Comparison of ENCODE assay signal across 18 cellular contexts in the genomic region with DNA sequence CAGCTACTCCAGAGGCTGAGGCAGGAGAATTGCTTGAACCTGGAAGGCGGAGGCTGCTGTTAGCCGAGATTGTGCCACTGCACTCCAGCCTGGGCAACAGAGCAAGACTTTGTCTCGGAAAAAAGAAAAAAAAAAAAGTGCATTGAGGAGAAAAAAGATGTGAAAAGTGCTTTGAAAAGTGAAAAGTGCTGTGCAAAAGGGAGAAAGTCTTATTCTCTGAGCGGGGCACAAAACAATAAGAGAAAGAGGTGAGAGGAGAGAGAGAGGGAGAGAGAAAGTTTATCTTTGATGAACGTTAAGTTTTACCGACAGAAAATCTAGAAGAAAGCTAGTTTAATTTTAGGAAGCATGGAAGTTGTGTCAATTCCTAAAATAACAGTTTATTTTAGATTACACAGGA. TPM values are rescaled to one million over a fixed set of nuclear protein-coding genes. Genes with fewer than 3 reads are reported as not detected.
DNase-seq lines count a peak whose midpoint lies in the region; ATAC-seq and TF ChIP-seq lines count a peak whose summit lies in the region.
"Had no signal": no experiment of that assay in that cellular context is flagged by ENCODE, and none has a peak within 500 bp of the region (broad histone marks: within the 10 kb centered on the region; RNA-seq: fewer than 3 reads in every experiment).

No MANE protein-coding gene starts in this region.

- no peak for DNase-seq in PC-3
- no peak for DNase-seq in glutamatergic neuron
- DNase-seq: CD8-positive, alpha-beta T cell; DND-41; GOT3; HCEC 1CT; NCI-H1092 treated with DMSO at 0.1 percent for 48 hours; NCI-H226 had no signal

- H3K27ac Mint-ChIP-seq in glutamatergic neuron (ENCODE audit: unreplicated experiment), result peak overlapping the region; percentile 5
- H3K27ac Mint-ChIP-seq: CD8-positive, alpha-beta T cell had no signal

- H3K4me3 ChIP-seq in BLaER1 treated with 17β-estradiol and CSF1 and Interleukin-3, amounts not matched to agents 10 nM and 100 nM, result no peak overlapping the region
- no peak overlapping the region for H3K4me3 ChIP-seq in PC-3 (ENCODE audit: low read length)
- H3K4me3 ChIP-seq: BLaER1, SK-N-MC had no signal

- H3K9ac ChIP-seq in BLaER1 treated with 17β-estradiol and CSF1 and Interleukin-3, amounts not matched to agents 10 nM and 100 nM, result peak overlapping the region in 2 of 11 experiments; percentile 6 to 20; a peak in 1 of 22 replicates
- H3K9ac ChIP-seq in PC-3 (ENCODE audit: low read length), result no peak overlapping the region
- H3K9ac ChIP-seq: BLaER1, KMS-11 had no signal

- no peaks in the 10 kb centered on the region for H3K36me3 ChIP-seq in BLaER1 treated with 17β-estradiol and CSF1 and Interleukin-3, amounts not matched to agents 10 nM and 100 nM
- no peaks in the 10 kb centered on the region for H3K36me3 ChIP-seq in PC-3 (ENCODE audit: low read depth, low read length)
- H3K36me3 ChIP-seq: BLaER1 had no signal

- peaks cover 18 to 45% (median 33%) of the 10 kb centered on the region in 10 experiments; a peak in 19 of 20 replicates for H3K4me1 ChIP-seq in BLaER1 treated with 17β-estradiol and CSF1 and Interleukin-3, amounts not matched to agents 10 nM and 100 nM
- H3K4me1 ChIP-seq in PC-3 (ENCODE audit: insufficient read depth, low read length), result peaks cover 20% of the 10 kb centered on the region; the same call in 1 of the 2 replicates

- peaks cover 0 to 10% (median 0%) of the 10 kb centered on the region in 11 experiments; a peak in 5 of 22 replicates for H4K20me1 ChIP-seq in BLaER1 treated with 17β-estradiol and CSF1 and Interleukin-3, amounts not matched to agents 10 nM and 100 nM
- H4K20me1 ChIP-seq in PC-3 (ENCODE audit: low read length), result no peaks in the 10 kb centered on the region
- H4K20me1 ChIP-seq: BLaER1 had no signal

- CTCF ChIA-PET in PC-3 (lab: Charles Lee), result interaction anchor here (1.4 kb wide), 1 partner anchor 147 kb away, joined by 4 read pairs; no protein-coding TSS in a partner anchor

- intact Hi-C loops in PC-3 (cut with micrococcal nuclease), result no loop called here

- no peaks in the 10 kb centered on the region for H3K9me3 Mint-ChIP-seq in glutamatergic neuron (ENCODE audit: unreplicated experiment)
- H3K9me3 Mint-ChIP-seq: CD8-positive, alpha-beta T cell had no signal

- POLR2A ChIA-PET in PC-3 (lab: Charles Lee; ENCODE audit: unreplicated experiment), result no interaction called here

- H3K9me2 ChIP-seq in PC-3 (replicated peaks; ENCODE audit: low read length), result no peaks in the 10 kb centered on the region

- H3K9me3 ChIP-seq in BLaER1 treated with 17β-estradiol and CSF1 and Interleukin-3, amounts not matched to agents 10 nM and 100 nM (replicated peaks in 1 of 11), result peaks cover 0 to 9% (median 0%) of the 10 kb centered on the region in 11 experiments; a peak in 4 of 22 replicates
- no peaks in the 10 kb centered on the region for H3K9me3 ChIP-seq in PC-3 (ENCODE audit: low read length)
- H3K9me3 ChIP-seq: BLaER1 had no signal

- ATAC-seq in PC-3 (no peak), GM21619 (IDR thresholded peaks at IDR 0.05; ENCODE audit: unreplicated experiment) (no peak), GM21381 (IDR thresholded peaks at IDR 0.05; ENCODE audit: unreplicated experiment) (no peak), GM19397 (IDR thresholded peaks at IDR 0.05; ENCODE audit: unreplicated experiment) (no peak)
- ATAC-seq: CD8-positive, alpha-beta T cell had no signal

- H3K27me3 Mint-ChIP-seq in glutamatergic neuron (ENCODE audit: unreplicated experiment), result peaks cover 10% of the 10 kb centered on the region

- H3K27me3 ChIP-seq in BLaER1 treated with 17β-estradiol and CSF1 and Interleukin-3, amounts not matched to agents 10 nM and 100 nM, result peaks cover 0 to 17% (median 6%) of the 10 kb centered on the region in 11 experiments; a peak in 13 of 22 replicates
- no peaks in the 10 kb centered on the region for H3K27me3 ChIP-seq in PC-3 (ENCODE audit: low read length)

- H3K36me3 Mint-ChIP-seq in glutamatergic neuron (ENCODE audit: unreplicated experiment), result no peaks in the 10 kb centered on the region
- H3K36me3 Mint-ChIP-seq: CD8-positive, alpha-beta T cell had no signal

- TF ChIP-seq CTCF in 22Rv1 (IDR thresholded peaks at IDR 0.05) (no peak), PC-3 (conservative IDR thresholded peaks at IDR 0.05; ENCODE audit: low read depth, low read length) (no peak), glutamatergic neuron (IDR thresholded peaks at IDR 0.05; ENCODE audit: partially characterized antibody, unreplicated experiment) (no peak)

- H3K4me2 ChIP-seq in BLaER1 treated with 17β-estradiol and CSF1 and Interleukin-3, amounts not matched to agents 10 nM and 100 nM, result peak overlapping the region in 6 of 11 experiments; percentile 17 to 44 (median 30); a peak in 4 of 22 replicates
- H3K4me2 ChIP-seq in PC-3 (ENCODE audit: low read length), result peak overlapping the region; percentile 67
- H3K4me2 ChIP-seq: KMS-11 had no signal

- H3K27ac ChIP-seq in 22Rv1, result peak overlapping the region; percentile 79
- H3K27ac ChIP-seq in BLaER1 treated with 17β-estradiol and CSF1 and Interleukin-3, amounts not matched to agents 10 nM and 100 nM, result no peak overlapping the region
- H3K27ac ChIP-seq in PC-3 (ENCODE audit: low read length), result no peak overlapping the region
- H3K27ac ChIP-seq: BLaER1, KMS-11, SK-N-MC had no signal

- no peaks in the 10 kb centered on the region for H3F3A ChIP-seq in PC-3 (ENCODE audit: low read length, unreplicated experiment)

- no TSS peak for BruUV-seq in PC-3 (replicated peaks; lab: Mats Ljungman, UMichigan)

- peaks cover 8% of the 10 kb centered on the region for H3K4me1 Mint-ChIP-seq in glutamatergic neuron (ENCODE audit: low read depth, unreplicated experiment)

- no peak overlapping the region for H3K4me3 Mint-ChIP-seq in glutamatergic neuron (ENCODE audit: unreplicated experiment)
- H3K4me3 Mint-ChIP-seq: CD8-positive, alpha-beta T cell had no signal

- no peaks in the 10 kb centered on the region for H3K79me2 ChIP-seq in PC-3 (ENCODE audit: low read length)

- H2AFZ ChIP-seq in PC-3 (ENCODE audit: low read length), result peak overlapping the region; percentile 87

RNA-seq across cellular contexts. Expression of gene PACSIN1, which starts 3.9 kb away (rescaled TPM):
- total RNA-seq in PC-3 (2014; rRNA removed) (2.3 and 3.5 TPM in 2 replicates), glutamatergic neuron (ENCODE audit: unreplicated experiment) (0.47 TPM)
- total RNA-seq: HT1080, RPMI7951 had no signal

RNA-seq across cellular contexts. Expression of gene RPS10, which starts 36.1 kb away (rescaled TPM):
- total RNA-seq in PC-3 (2014; rRNA removed) (2,227 and 3,060 TPM in 2 replicates), glutamatergic neuron (ENCODE audit: unreplicated experiment) (643 TPM)
